Comparison of ENCODE assay signal across 9 cellular contexts in the genomic region with DNA sequence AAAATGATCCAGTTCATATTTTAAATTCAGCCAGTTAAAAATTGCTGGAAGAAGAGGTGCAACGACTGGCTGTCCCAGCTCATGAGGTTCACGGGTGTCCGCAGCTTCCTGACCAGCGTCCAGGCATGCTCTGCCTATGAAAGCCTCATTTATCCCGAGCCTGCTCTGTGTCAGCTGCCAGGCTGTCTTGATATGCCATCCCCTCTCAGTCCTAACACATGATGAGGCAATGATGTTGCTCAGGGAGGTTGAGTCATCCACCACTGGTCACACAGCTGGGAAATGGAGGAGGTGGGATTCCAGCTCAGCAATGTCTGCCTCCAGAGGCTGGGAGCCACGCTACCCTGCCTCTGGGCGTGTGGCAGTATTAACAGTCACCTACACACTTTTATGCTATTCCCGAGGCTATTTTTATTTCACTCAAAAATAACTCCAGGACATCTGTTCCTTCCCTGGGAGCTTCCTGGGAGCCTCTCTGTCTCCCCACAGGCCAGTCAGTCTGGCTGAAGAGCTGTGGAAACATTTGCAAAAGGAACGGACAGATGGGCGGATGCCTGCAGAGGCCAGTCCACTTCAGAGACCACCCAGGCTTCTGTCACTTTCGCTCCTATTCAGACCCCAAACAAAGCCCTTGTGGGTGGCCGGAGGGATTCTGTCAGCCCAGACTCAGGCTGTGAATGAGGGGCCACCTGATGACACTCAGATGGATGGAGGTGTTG. TPM values are rescaled to one million over a fixed set of nuclear protein-coding genes. Genes with fewer than 3 reads are reported as not detected.
DNase-seq lines count a peak whose midpoint lies in the region; ATAC-seq, FAIRE-seq and TF ChIP-seq lines count a peak whose summit lies in the region.
"Had no signal": no experiment of that assay in that cellular context is flagged by ENCODE, and none has a peak within 500 bp of the region (broad histone marks: within the 10 kb centered on the region; RNA-seq: fewer than 3 reads in every experiment).

No MANE protein-coding gene starts in this region.

- no peaks in the 10 kb centered on the region for H3K79me1 ChIP-seq in H9 (ENCODE audit: insufficient read depth, low read depth, low read length, poor library complexity, severe bottlenecking)

- H3K4me2 ChIP-seq in astrocyte (ENCODE audit: low read length) (peak overlapping the region; percentile 3), H9 (ENCODE audit: insufficient read depth, insufficient read length, low read length) (no peak overlapping the region)

- H3K9me3 ChIP-seq in astrocyte (ENCODE audit: insufficient read depth, low read depth, low read length) (no peaks in the 10 kb centered on the region), spleen (no peaks in the 10 kb centered on the region), H9 (ENCODE audit: control insufficient read depth, low read depth, low read length) (no peaks in the 10 kb centered on the region)

- H4K5ac ChIP-seq in H9 (ENCODE audit: insufficient read length, low read depth, low read length): no peak overlapping the region

- no peak for TF ChIP-seq CTCF in astrocyte (IDR thresholded peaks at IDR 0.05; ENCODE audit: insufficient read depth, low read depth, low read length)
- no peak for TF ChIP-seq CTCF in spleen (IDR thresholded peaks at IDR 0.05 in 8 of 11, conservative IDR thresholded peaks at IDR 0.05 in 3 of 11)
- TF ChIP-seq CTCF in H9 (conservative IDR thresholded peaks at IDR 0.05): no peak

- H3K9me3 Mint-ChIP-seq in astrocyte (ENCODE audit: unreplicated experiment) (no peaks in the 10 kb centered on the region), H9 (no peaks in the 10 kb centered on the region; a peak in 1 of 5 replicates)
- H3K9me3 Mint-ChIP-seq: IgD-negative memory B cell had no signal

- peak; percentile 68 for ATAC-seq in left ventricle myocardium superior

- no peak overlapping the region for H3K23ac ChIP-seq in H9 (ENCODE audit: insufficient read length, low read depth, low read length)

- no peak overlapping the region for H3K18ac ChIP-seq in H9 (ENCODE audit: insufficient read length, low read depth, low read length)

- no peak overlapping the region for H2BK5ac ChIP-seq in H9 (ENCODE audit: insufficient read length, low read length)

- no peak for FAIRE-seq in astrocyte (lab: Jason Lieb, UNC)
- FAIRE-seq: endometrium had no signal

- peak; percentile 72 for DNase-seq in HT1080 (ENCODE audit: low read depth)
- peak; percentile 64 for DNase-seq in astrocyte (ENCODE audit: low read depth)
- no peak for DNase-seq in left ventricle myocardium superior
- peak; percentile 39 for DNase-seq in spleen
- DNase-seq in H9: no peak
- DNase-seq in 8988T: no peak
- DNase-seq in GDM1 (lab: John Stamatoyannopoulos, UW): no peak

- H3K4me3 Mint-ChIP-seq in astrocyte (ENCODE audit: unreplicated experiment) (peak overlapping the region; percentile 50), H9 (no peak overlapping the region)
- H3K4me3 Mint-ChIP-seq: IgD-negative memory B cell had no signal

- no peaks in the 10 kb centered on the region for H3K36me3 Mint-ChIP-seq in astrocyte (ENCODE audit: low read depth, unreplicated experiment)
- H3K36me3 Mint-ChIP-seq in H9 (ENCODE audit: insufficient read depth in 1 of 3, low read depth in 3 of 3): no peaks in the 10 kb centered on the region
- H3K36me3 Mint-ChIP-seq: IgD-negative memory B cell had no signal

- intact Hi-C loops in left ventricle myocardium superior (cut with micrococcal nuclease) (no loop called here), spleen (cut with DNase I; ENCODE audit: low total_unique reads) (no loop called here)

- WGBS in spleen, 5 donors: 47 to 76% (median 67%) methylated on average over 12 of the region's 12 CpGs
- WGBS in H9 (ENCODE audit: extremely low coverage, insufficient read length, low lambda C conversion rate): no CpG with 5 or more reads among the region's 12 CpGs

- no peak overlapping the region for H2BK120ac ChIP-seq in H9 (ENCODE audit: low read depth, low read length, poor library complexity, severe bottlenecking)

- no peak for TF ChIP-seq POLR2A in spleen (IDR thresholded peaks at IDR 0.05)

- peaks cover 28% of the 10 kb centered on the region for H3K27me3 Mint-ChIP-seq in astrocyte (ENCODE audit: low read depth, unreplicated experiment)
- H3K27me3 Mint-ChIP-seq in H9 (ENCODE audit: low read depth): no peaks in the 10 kb centered on the region

- H4K8ac ChIP-seq in H9 (replicated peaks; ENCODE audit: insufficient read length, low read depth, low read length): no peak overlapping the region

- H3K56ac ChIP-seq in H9 (ENCODE audit: insufficient read length, low read depth, low read length): no peak overlapping the region

- H3K4me3 ChIP-seq in astrocyte (ENCODE audit: insufficient read depth, low read depth, low read length) (no peak overlapping the region), spleen (no peak overlapping the region)

- peaks cover 12% of the 10 kb centered on the region for H3K4me1 Mint-ChIP-seq in astrocyte (ENCODE audit: low read depth, unreplicated experiment)
- H3K4me1 Mint-ChIP-seq in H9: peaks cover 45 to 78% of the 10 kb centered on the region in 2 experiments

- H4K91ac ChIP-seq in H9 (ENCODE audit: insufficient read length, low read depth, low read length): no peak overlapping the region

- H3K23me2 ChIP-seq in H9 (ENCODE audit: insufficient read length, low read depth, low read length, poor library complexity, severe bottlenecking): no peaks in the 10 kb centered on the region

- H3T11ph ChIP-seq in H9 (ENCODE audit: low read length): no peak overlapping the region

- H2BK20ac ChIP-seq in H9 (ENCODE audit: low read depth, low read length, poor library complexity, severe bottlenecking): no peak overlapping the region

- no peaks in the 10 kb centered on the region for H3K4me1 ChIP-seq in astrocyte (ENCODE audit: insufficient read depth, low read length)
- peaks cover 0 to 9% (median 2%) of the 10 kb centered on the region in 6 donors for H3K4me1 ChIP-seq in spleen
- H3K4me1 ChIP-seq in H9 (ENCODE audit: insufficient read depth, low read length): no peaks in the 10 kb centered on the region; the same call in 1 of the 2 replicates

- H3K36me3 ChIP-seq in astrocyte (ENCODE audit: insufficient read depth, low read length): no peaks in the 10 kb centered on the region
- no peaks in the 10 kb centered on the region for H3K36me3 ChIP-seq in spleen

- H3K27ac Mint-ChIP-seq in astrocyte (ENCODE audit: unreplicated experiment) (peak overlapping the region; percentile 81), H9 (no peak overlapping the region)
- H3K27ac Mint-ChIP-seq: IgD-negative memory B cell had no signal

- no peak overlapping the region for H2BK15ac ChIP-seq in H9 (ENCODE audit: low read depth, low read length)

- no peaks in the 10 kb centered on the region for H4K20me1 ChIP-seq in astrocyte (ENCODE audit: insufficient read depth, low read length)
- H4K20me1 ChIP-seq in H9 (ENCODE audit: control insufficient read depth, insufficient read depth, insufficient read length): peaks cover 4% of the 10 kb centered on the region

- H2AFZ ChIP-seq in astrocyte (ENCODE audit: low read depth, low read length): no peak overlapping the region
- H2AFZ ChIP-seq in H9 (ENCODE audit: low read length): no peak overlapping the region

- H2AK5ac ChIP-seq in H9 (ENCODE audit: insufficient read length, low read length): no peak overlapping the region

- H2BK12ac ChIP-seq in H9 (ENCODE audit: insufficient read length, low read depth, low read length): no peak overlapping the region

- H3K79me2 ChIP-seq in astrocyte (ENCODE audit: insufficient read depth, low read length) (no peaks in the 10 kb centered on the region), H9 (ENCODE audit: insufficient read depth, low read length) (no peaks in the 10 kb centered on the region)

- H3K4ac ChIP-seq in H9 (ENCODE audit: low read depth, low read length): no peak overlapping the region

- H3K27me3 ChIP-seq in astrocyte (ENCODE audit: insufficient read depth, low read length) (peaks cover under 1% of the 10 kb centered on the region), spleen (replicated peaks in 1 of 7) (peaks cover 0 to 17% (median 0%) of the 10 kb centered on the region in 7 donors), H9 (ENCODE audit: insufficient read depth, low read length) (no peaks in the 10 kb centered on the region)

- H3K9ac ChIP-seq in astrocyte (ENCODE audit: low read length) (no peak overlapping the region), H9 (ENCODE audit: extremely low read depth, insufficient read length, low read length) (no peak overlapping the region)

- H3K27ac ChIP-seq in astrocyte (ENCODE audit: low read depth, low read length) (no peak overlapping the region), spleen (no peak overlapping the region), H9 (ENCODE audit: insufficient read length, low read depth, low read length) (no peak overlapping the region)

- H3K14ac ChIP-seq in H9 (ENCODE audit: insufficient read depth, low read length): no peak overlapping the region; the same call in 1 of the 2 replicates

RNA-seq across cellular contexts. Expression of a gene that starts 22.6 kb away (rescaled TPM):
- total RNA-seq in HT1080 (2014; rRNA removed; shearing (Covaris generic)): 0.03 and 0.10 TPM in 2 replicates
- 0.26 and 0.40 TPM in 2 replicates for polyA plus RNA-seq in HT1080 (2015; cell fraction: cytosol; rRNA removed)
- polyA plus RNA-seq in HT1080 (2015; cell fraction: nucleus; rRNA removed): 0.26 and 1.2 TPM in 2 replicates
- total RNA-seq in astrocyte: 1.9 and 4.4 TPM in 2 replicates
- 15.8 TPM for total RNA-seq in left ventricle myocardium superior
- 10 to 100 TPM; 17.8 to 25.2 (median 22.3) TPM for total RNA-seq in spleen
- polyA plus RNA-seq in spleen: 1 to 10 TPM; 5.5 to 8.9 (median 5.8) TPM
- 25.7 and 26.1 TPM in 2 replicates for total RNA-seq in H9 (2021)

Comparison
In these comparisons a context has a peak if more than half of its experiments do, and no peak if none do; other contexts are left out.
1. DNase-seq: peak in HT1080 (single experiment), astrocyte (single experiment) and spleen (single experiment); none in left ventricle myocardium superior (single experiment), H9 (single experiment), 8988T (single experiment) and GDM1 (single experiment).